Comparison of ENCODE assay signal across 14 cellular contexts in genomic region chr19:34960940-34961679, GRCh38. TPM values are rescaled to one million over a fixed set of nuclear protein-coding genes. Genes with fewer than 3 reads are reported as not detected.
DNase-seq lines count a peak whose midpoint lies in the region; TF ChIP-seq lines count a peak whose summit lies in the region.
"Had no signal": no experiment of that assay in that cellular context is flagged by ENCODE, and none has a peak within 500 bp of the region (broad histone marks: within the 10 kb centered on the region; RNA-seq: fewer than 3 reads in every experiment).

No MANE protein-coding gene starts in this region.

- POLR2A ChIA-PET in PC-9 (lab: Charles Lee; ENCODE audit: unreplicated experiment), result no interaction called here

- H3K4me1 ChIP-seq in PC-9 (replicated peaks; ENCODE audit: insufficient read depth), result peaks cover 15% of the 10 kb centered on the region; the same call in 1 of the 2 replicates
- H3K4me1 ChIP-seq in skeletal muscle tissue (ENCODE audit: control insufficient read depth in 3 of 3, insufficient read depth in 3 of 3, low read length in 3 of 3), result peaks cover 13 to 21% (median 15%) of the 10 kb centered on the region in 3 donors

- H3F3A ChIP-seq in PC-9 (ENCODE audit: insufficient read depth, low read depth), result peaks cover 4% of the 10 kb centered on the region; the same call in 1 of the 2 replicates

- H4K20me1 ChIP-seq in PC-9 (ENCODE audit: insufficient read depth), result no peaks in the 10 kb centered on the region

- peaks cover 72% of the 10 kb centered on the region for H3K9me3 Mint-ChIP-seq in T-helper 2 cell treated with Interferon-gamma antibody and Interleukin-4, amounts not matched to agents 5 μg/mL and 100 μg/mL, for 36 hours
- peaks cover 67% of the 10 kb centered on the region for H3K9me3 Mint-ChIP-seq in endothelial cell (ENCODE audit: unreplicated experiment)

- no peak overlapping the region for H3K9ac ChIP-seq in skeletal muscle tissue (ENCODE audit: low read depth in 1 of 3, low read length in 3 of 3)

- no peaks in the 10 kb centered on the region for H3K27me3 ChIP-seq in PC-9 (ENCODE audit: insufficient read depth, low read depth)
- no peaks in the 10 kb centered on the region for H3K27me3 ChIP-seq in skeletal muscle tissue (ENCODE audit: control insufficient read depth in 3 of 3, insufficient read depth in 3 of 3, low read length in 3 of 3)
- H3K27me3 ChIP-seq: adrenal gland, stomach had no signal

- H2AFZ ChIP-seq in PC-9, result no peak overlapping the region

- H3K9me2 ChIP-seq in PC-9 (ENCODE audit: insufficient read depth), result no peaks in the 10 kb centered on the region

- peaks cover 9% of the 10 kb centered on the region; the same call in 1 of the 2 replicates for H3K79me2 ChIP-seq in PC-9 (ENCODE audit: low read depth)

- H3K4me1 Mint-ChIP-seq in T-helper 2 cell treated with Interferon-gamma antibody and Interleukin-4, amounts not matched to agents 5 μg/mL and 100 μg/mL, for 36 hours (ENCODE audit: low read depth), result peaks cover 25% of the 10 kb centered on the region
- peaks cover 39% of the 10 kb centered on the region for H3K4me1 Mint-ChIP-seq in endothelial cell (ENCODE audit: unreplicated experiment)

- no peaks in the 10 kb centered on the region for H3K27me3 Mint-ChIP-seq in T-helper 2 cell treated with Interferon-gamma antibody and Interleukin-4, amounts not matched to agents 5 μg/mL and 100 μg/mL, for 36 hours (ENCODE audit: low read depth)
- H3K27me3 Mint-ChIP-seq in endothelial cell (ENCODE audit: unreplicated experiment), result peaks cover 64% of the 10 kb centered on the region

- intact Hi-C loops in PC-9 (cut with micrococcal nuclease; ENCODE audit: unreplicated experiment), result no loop called here

- CTCF ChIA-PET in PC-9 (lab: Charles Lee), result interaction anchor here (0.7 kb wide), 1 partner anchor 463 kb away, joined by 4 read pairs; no protein-coding TSS in a partner anchor

- H3K27ac Mint-ChIP-seq in T-helper 2 cell treated with Interferon-gamma antibody and Interleukin-4, amounts not matched to agents 5 μg/mL and 100 μg/mL, for 36 hours, result peak overlapping the region; percentile 86
- peak overlapping the region; percentile 100 for H3K27ac Mint-ChIP-seq in endothelial cell (ENCODE audit: unreplicated experiment)

- peak overlapping the region; percentile 28 for H3K4me3 Mint-ChIP-seq in T-helper 2 cell treated with Interferon-gamma antibody and Interleukin-4, amounts not matched to agents 5 μg/mL and 100 μg/mL, for 36 hours
- H3K4me3 Mint-ChIP-seq in endothelial cell (ENCODE audit: unreplicated experiment), result peak overlapping the region; percentile 99

- H3K4me2 ChIP-seq in PC-9, result peak overlapping the region; percentile 13; the same call in 1 of the 2 replicates
- H3K4me2 ChIP-seq: smooth muscle cell had no signal

- H3K27ac ChIP-seq in PC-9, result no peak overlapping the region
- H3K27ac ChIP-seq in skeletal muscle tissue (ENCODE audit: low read depth, low read length), result no peak overlapping the region

- no peak for DNase-seq in T-helper 2 cell treated with Interferon-gamma antibody and Interleukin-4, amounts not matched to agents 5 μg/mL and 100 μg/mL, for 36 hours (ENCODE audit: low spot score)
- DNase-seq in T-helper 2 cell, result no peak
- no peak for DNase-seq in PC-9
- DNase-seq in endothelial cell (ENCODE audit: low spot score), result no peak
- DNase-seq in NCI-H2029 (lab: John Stamatoyannopoulos, UW), result no peak
- no peak for DNase-seq in NOMO-1 treated with dmso at 0.1 percent for 144 hours (lab: John Stamatoyannopoulos, UW; ENCODE audit: unreplicated experiment)
- no peak for DNase-seq in cerebellar nuclear complex (lab: John Stamatoyannopoulos, UW)
- DNase-seq: Calu3, NCI-H187, NCI-H69, stomach had no signal

- no TSS peak for BruUV-seq in PC-9 (replicated peaks; lab: Mats Ljungman, UMichigan)

- peaks cover 75% of the 10 kb centered on the region for H3K36me3 Mint-ChIP-seq in T-helper 2 cell treated with Interferon-gamma antibody and Interleukin-4, amounts not matched to agents 5 μg/mL and 100 μg/mL, for 36 hours (ENCODE audit: low read depth)
- peaks cover 77% of the 10 kb centered on the region for H3K36me3 Mint-ChIP-seq in endothelial cell (ENCODE audit: low read depth, unreplicated experiment)

- TF ChIP-seq CTCF in PC-9 (conservative IDR thresholded peaks at IDR 0.05), result no peak
- no peak for TF ChIP-seq CTCF in endothelial cell (IDR thresholded peaks at IDR 0.05; ENCODE audit: unreplicated experiment)

- H3K4me3 ChIP-seq in PC-9 (no peak overlapping the region), skeletal muscle tissue (ENCODE audit: low read length in 3 of 3) (peak overlapping the region; percentile 17 to 22 (median 19))

- H3K9me3 ChIP-seq in PC-9 (ENCODE audit: insufficient read depth, low read depth), result peaks cover 31% of the 10 kb centered on the region
- peaks cover 38 to 51% (median 45%) of the 10 kb centered on the region in 3 donors for H3K9me3 ChIP-seq in skeletal muscle tissue (ENCODE audit: control insufficient read depth in 3 of 3, low read length in 3 of 3)

- peaks cover 16% of the 10 kb centered on the region for H3K36me3 ChIP-seq in PC-9 (ENCODE audit: low read depth)
- H3K36me3 ChIP-seq in skeletal muscle tissue (ENCODE audit: control insufficient read depth in 3 of 3, insufficient read depth in 3 of 3, low read length in 3 of 3), result peaks cover 49 to 54% (median 51%) of the 10 kb centered on the region in 3 donors

RNA-seq across cellular contexts. Expression of gene ZNF792, which starts 2.9 kb away (rescaled TPM):
- 3.5 and 4.1 TPM in 2 replicates for total RNA-seq in PC-9 (2021)
- 68.6 TPM for total RNA-seq in endothelial cell (ENCODE audit: unreplicated experiment)
- total RNA-seq in skeletal muscle tissue, result 7.8 TPM

RNA-seq across cellular contexts. Expression of gene ZNF30, which starts 34.4 kb away (rescaled TPM):
- total RNA-seq in PC-9 (2021), result 1.3 and 1.9 TPM in 2 replicates
- total RNA-seq in endothelial cell (ENCODE audit: unreplicated experiment), result 6.9 TPM
- total RNA-seq in skeletal muscle tissue, result 12.0 TPM

RNA-seq across cellular contexts. Expression of gene GRAMD1A, which starts 39.0 kb away (rescaled TPM):
- total RNA-seq in PC-9 (2021) (62.7 and 105 TPM in 2 replicates), endothelial cell (ENCODE audit: unreplicated experiment) (156 TPM), skeletal muscle tissue (17.7 TPM)
